Comparison of ENCODE assay signal across 22 cellular contexts in the genomic region with DNA sequence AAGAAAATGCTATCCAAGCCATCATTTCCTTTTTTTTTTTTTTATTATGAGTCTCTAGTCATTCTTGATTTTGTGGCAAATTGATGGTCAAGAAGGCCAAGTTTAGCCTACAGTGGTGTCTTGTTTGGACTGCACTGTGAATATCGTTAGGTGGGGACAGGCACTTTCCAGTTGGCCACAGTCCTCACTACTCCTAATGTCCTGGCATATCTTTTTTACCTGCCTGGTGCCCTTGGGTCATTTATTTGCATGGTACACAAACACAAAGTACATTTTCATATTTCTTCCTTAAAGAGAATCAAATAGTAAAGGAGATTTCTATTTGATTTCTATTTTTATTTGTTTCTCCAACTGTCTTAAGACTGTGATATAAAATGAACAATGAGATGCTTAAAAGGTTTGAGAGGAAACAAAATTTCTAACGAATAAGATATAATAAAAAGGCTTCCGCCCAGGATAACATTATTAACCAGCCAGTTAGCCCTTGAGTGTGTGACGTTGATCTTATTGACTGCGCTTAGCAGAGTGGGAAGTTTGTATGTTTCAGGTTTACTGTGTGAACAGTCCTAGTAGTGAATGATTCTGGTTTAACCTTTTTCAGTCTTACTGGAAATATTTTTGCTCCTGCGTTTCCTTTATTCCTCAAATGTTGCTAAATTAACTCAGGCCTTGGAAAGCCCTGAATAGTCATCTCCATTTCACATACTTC.
DNase-seq lines count a peak whose midpoint lies in the region; ATAC-seq, FAIRE-seq and TF ChIP-seq lines count a peak whose summit lies in the region.
"Had no signal": no experiment of that assay in that cellular context is flagged by ENCODE, and none has a peak within 500 bp of the region (broad histone marks: within the 10 kb centered on the region; RNA-seq: fewer than 3 reads in every experiment).

No MANE protein-coding gene starts in this region.

- ATAC-seq in pancreas (peak; percentile 31 to 71 (median 70)), GM18505 (IDR thresholded peaks at IDR 0.05; ENCODE audit: unreplicated experiment) (no peak), GM21390 (IDR thresholded peaks at IDR 0.05; ENCODE audit: unreplicated experiment) (no peak)
- ATAC-seq: A549 had no signal

- H3K27me3 Mint-ChIP-seq in chondrocyte (ENCODE audit: low read depth): no peaks in the 10 kb centered on the region

- no peak overlapping the region for H3K4me3 Mint-ChIP-seq in chondrocyte (ENCODE audit: unreplicated experiment)
- H3K4me3 Mint-ChIP-seq: CD4-positive, alpha-beta memory T cell had no signal

- peaks cover 0 to 13% (median 0%) of the 10 kb centered on the region in 3 donors for H3K4me1 ChIP-seq in pancreas
- no peaks in the 10 kb centered on the region for H3K4me1 ChIP-seq in small intestine (ENCODE audit: control insufficient read depth in 2 of 2, insufficient read depth in 1 of 2, low read depth in 1 of 2, low read length in 1 of 2)
- H3K4me1 ChIP-seq: A549 had no signal

- TF ChIP-seq CTCF in chondrocyte (IDR thresholded peaks at IDR 0.05): no peak
- no peak for TF ChIP-seq CTCF in pancreas (IDR thresholded peaks at IDR 0.05)

- H3K27ac ChIP-seq in pancreas: peak overlapping the region in 1 of 4 donors; percentile 14
- H3K27ac ChIP-seq in small intestine (ENCODE audit: low read depth in 1 of 2, low read length in 1 of 2): no peak overlapping the region
- H3K27ac ChIP-seq: A549, GM23248 had no signal

- no peak overlapping the region for H3K4me3 ChIP-seq in pancreas
- H3K4me3 ChIP-seq in small intestine (ENCODE audit: low read depth in 1 of 2, low read length in 2 of 2): no peak overlapping the region
- H3K4me3 ChIP-seq: A549, GM23248 had no signal

- peaks cover 6% of the 10 kb centered on the region for H3K9me3 Mint-ChIP-seq in chondrocyte (ENCODE audit: low read depth)

- 61% methylated on average over 6 of the region's 6 CpGs for WGBS in pancreas, 2 donors
- 82 to 90% (median 89%) methylated on average over 6 of the region's 6 CpGs for WGBS in small intestine, 3 donors

- peak overlapping the region; percentile 81 for H3K27ac Mint-ChIP-seq in chondrocyte (ENCODE audit: unreplicated experiment)
- H3K27ac Mint-ChIP-seq: CD4-positive, alpha-beta memory T cell had no signal

- no peaks in the 10 kb centered on the region for H3K36me3 ChIP-seq in pancreas
- H3K36me3 ChIP-seq in small intestine (ENCODE audit: control insufficient read depth in 2 of 2, insufficient read depth in 2 of 2, low read length in 2 of 2): no peaks in the 10 kb centered on the region

- DNase-seq in NCI-H526 (lab: John Stamatoyannopoulos, UW): peak; percentile 78 to 80
- DNase-seq in chondrocyte (ENCODE audit: low spot score): no peak
- DNase-seq in pancreas: no peak
- DNase-seq in small intestine: no peak
- DNase-seq in stimulated activated CD4-positive, alpha-beta T cell treated with anti-CD3 and anti-CD28 coated beads, Interleukin-15, amount 100 ng/mL, for 24 hours: no peak
- DNase-seq in globus pallidus (ENCODE audit: low spot score): no peak
- DNase-seq: 8988T; C1 segment of cervical spinal cord; Calu3; CD4-positive, alpha-beta memory T cell; COR-L47; DMS53; DMS79 treated with DMSO at 0.1 percent for 48 hours; GF-D8; GM23248; H7; HCEC 1CT had no signal

- no peak for FAIRE-seq in pancreas (lab: Jason Lieb, UNC)
- peak; percentile 5 for FAIRE-seq in small intestine (lab: Jason Lieb, UNC)
- FAIRE-seq: A549, GM12891, H1 had no signal

- peaks cover 69% of the 10 kb centered on the region for H3K4me1 Mint-ChIP-seq in chondrocyte (ENCODE audit: low read depth)
- H3K4me1 Mint-ChIP-seq: CD4-positive, alpha-beta memory T cell had no signal

- H3K27me3 ChIP-seq in pancreas (no peaks in the 10 kb centered on the region), small intestine (ENCODE audit: control insufficient read depth in 2 of 2, insufficient read depth in 2 of 2, low read length in 2 of 2) (no peaks in the 10 kb centered on the region)

- TF ChIP-seq POLR2A in GM18505 (IDR thresholded peaks at IDR 0.05; ENCODE audit: borderline replicate concordance, extremely low read depth, insufficient read depth, insufficient read length): no peak

- H3K36me3 Mint-ChIP-seq in chondrocyte (ENCODE audit: low read depth): no peaks in the 10 kb centered on the region
- H3K36me3 Mint-ChIP-seq: CD4-positive, alpha-beta memory T cell had no signal

- H3K9me3 ChIP-seq in pancreas (no peaks in the 10 kb centered on the region), small intestine (ENCODE audit: control insufficient read depth, low read depth) (no peaks in the 10 kb centered on the region)
- H3K9me3 ChIP-seq: A549 had no signal

- intact Hi-C loops in pancreas (cut with DNase I): no loop called here

Comparison
In these comparisons a context has a peak if more than half of its experiments do, and no peak if none do; other contexts are left out.
1. DNase-seq: peak in NCI-H526 (2 of 2); none in chondrocyte (single experiment), pancreas (0 of 6), small intestine (single experiment), stimulated activated CD4-positive, alpha-beta T cell treated with anti-CD3 and anti-CD28 coated beads, Interleukin-15, amount 100 ng/mL, for 24 hours (single experiment) and globus pallidus (single experiment).
2. ATAC-seq: peak in pancreas (4 of 4); none in GM18505 (single experiment) and GM21390 (single experiment).